Comparison of ENCODE assay signal across 26 cellular contexts in the genomic region with DNA sequence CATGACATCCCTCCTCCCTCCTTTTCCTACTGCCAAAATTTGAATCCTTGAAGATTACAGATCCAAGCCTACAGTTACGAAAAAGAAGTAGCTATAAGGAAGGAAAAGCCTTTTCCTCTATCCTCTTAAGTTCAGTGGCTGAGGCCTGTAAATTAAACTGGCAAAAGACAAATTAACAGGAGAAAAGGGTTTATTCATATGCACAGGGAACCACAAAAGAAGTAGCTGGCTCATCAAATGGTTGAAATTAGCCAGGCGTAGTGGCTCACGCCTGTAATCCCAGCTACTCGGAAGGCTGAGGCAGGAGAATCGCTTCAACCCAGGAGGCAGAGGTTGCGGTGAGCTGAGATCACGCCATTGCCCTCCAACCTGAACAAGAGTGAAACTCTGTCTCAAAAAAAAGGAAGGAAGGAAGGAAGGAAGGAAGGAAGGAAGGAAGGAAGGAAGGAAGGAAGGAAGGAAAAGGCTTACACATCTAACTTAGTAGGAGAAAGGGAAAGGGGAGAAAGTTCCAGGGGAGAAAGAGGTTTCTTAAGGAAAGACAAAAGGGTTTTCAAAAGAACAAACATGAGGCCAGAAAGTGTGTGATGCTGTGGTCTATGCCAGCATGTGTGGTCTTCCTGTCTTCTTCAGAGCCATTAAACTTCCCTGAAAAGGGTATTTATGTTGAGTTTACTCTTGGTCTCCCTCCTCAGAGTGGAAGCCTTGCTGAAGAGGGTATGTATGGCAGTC. TPM values are rescaled to one million over a fixed set of nuclear protein-coding genes. Genes with fewer than 3 reads are reported as not detected.
DNase-seq lines count a peak whose midpoint lies in the region; ATAC-seq and TF ChIP-seq lines count a peak whose summit lies in the region.
"Had no signal": no experiment of that assay in that cellular context is flagged by ENCODE, and none has a peak within 500 bp of the region (broad histone marks: within the 10 kb centered on the region; RNA-seq: fewer than 3 reads in every experiment).

No MANE protein-coding gene starts in this region.

- no peaks in the 10 kb centered on the region for H3K79me2 ChIP-seq in neural progenitor cell (ENCODE audit: low read depth)

- H3K27ac Mint-ChIP-seq in activated T-helper 17 cell treated with anti-CD3 and anti-CD28 coated beads, Interleukin-2, amount 50 U/mL, for 72 hours, result peak overlapping the region; percentile 76
- no peak overlapping the region for H3K27ac Mint-ChIP-seq in neural progenitor cell

- DNase-seq in ELF-1 (ENCODE audit: low read depth, low spot score) (peak; percentile 47), neural progenitor cell (ENCODE audit: low spot score) (no peak), HT-29 (ENCODE audit: low spot score) (no peak), GOT3 (lab: John Stamatoyannopoulos, UW) (no peak), LoVo (ENCODE audit: low spot score) (no peak)
- no peak for DNase-seq in stimulated activated CD4-positive, alpha-beta T cell treated with anti-CD3 and anti-CD28 coated beads, Interleukin-1b, Interleukin-23, amount 100 ng/mL, for 48 hours
- DNase-seq: BE2C; Caco-2; CD4-positive, alpha-beta memory T cell; DMS 273 treated with DMSO at 0.1 percent for 48 hours; DMS79 treated with DMSO at 0.1 percent for 48 hours; IMR-90; MV-4-11; NCI-H1105 treated with DMSO at 0.1 percent for 48 hours; NCI-H2029 treated with DMSO at 0.1 percent for 48 hours; NCI-H345; NCI-H524; NCI-H774; NK-92 treated with Interleukin-12 subunit alpha and Interleukin-12 subunit beta, amount 100 ng/mL, for 24 hours; Peyer's patch; T-cell had no signal

- peak overlapping the region; percentile 37 for H3K27ac ChIP-seq in HUES48 (ENCODE audit: low read depth, low read length)
- H3K27ac ChIP-seq in neural progenitor cell, result no peak overlapping the region
- H3K27ac ChIP-seq: KMS-11, Peyer's patch had no signal

- H3K27me3 ChIP-seq in HUES48 (ENCODE audit: control insufficient read depth, insufficient read depth, low read length) (no peaks in the 10 kb centered on the region), neural progenitor cell (no peaks in the 10 kb centered on the region)
- H3K27me3 ChIP-seq: BE2C, Peyer's patch had no signal

- H3K4me3 ChIP-seq in HUES48 (ENCODE audit: low read depth, low read length), result no peak overlapping the region
- H3K4me3 ChIP-seq in neural progenitor cell, result no peak overlapping the region
- H3K4me3 ChIP-seq: A549, Peyer's patch had no signal

- H3K27me3 Mint-ChIP-seq in activated T-helper 17 cell treated with anti-CD3 and anti-CD28 coated beads, Interleukin-2, amount 50 U/mL, for 72 hours, result no peaks in the 10 kb centered on the region
- peaks cover 5% of the 10 kb centered on the region for H3K27me3 Mint-ChIP-seq in neural progenitor cell (ENCODE audit: insufficient read depth, low read depth)
- H3K27me3 Mint-ChIP-seq: CD4-positive, alpha-beta memory T cell; T-cell had no signal

- no peaks in the 10 kb centered on the region for H4K20me1 ChIP-seq in neural progenitor cell (ENCODE audit: low read depth)

- ATAC-seq in activated T-helper 17 cell treated with anti-CD3 and anti-CD28 coated beads, Interleukin-2, amount 50 U/mL, for 72 hours (replicated peaks), result no peak
- ATAC-seq: A549, T-cell had no signal

- H3K4me1 ChIP-seq in HUES48 (ENCODE audit: control insufficient read depth, insufficient read depth, low read length) (peaks cover 47% of the 10 kb centered on the region), neural progenitor cell (peaks cover 11% of the 10 kb centered on the region)
- H3K4me1 ChIP-seq: BE2C had no signal

- peak overlapping the region; percentile 9; the same call in 1 of the 2 replicates for H3K9ac ChIP-seq in HUES48 (ENCODE audit: low read depth, low read length)
- no peak overlapping the region for H3K9ac ChIP-seq in neural progenitor cell
- H3K9ac ChIP-seq: KMS-11 had no signal

- peaks cover 19% of the 10 kb centered on the region for H3F3A ChIP-seq in neural progenitor cell (ENCODE audit: low read depth)

- H2AFZ ChIP-seq in neural progenitor cell (replicated peaks), result peak overlapping the region; percentile 76

- no peak overlapping the region for H3K4me2 ChIP-seq in neural progenitor cell
- H3K4me2 ChIP-seq: A549, KMS-11 had no signal

- H3K4me1 Mint-ChIP-seq in activated T-helper 17 cell treated with anti-CD3 and anti-CD28 coated beads, Interleukin-2, amount 50 U/mL, for 72 hours, result peaks cover 11% of the 10 kb centered on the region
- peaks cover 11% of the 10 kb centered on the region for H3K4me1 Mint-ChIP-seq in neural progenitor cell

- H3K9me3 ChIP-seq in HUES48 (ENCODE audit: control insufficient read depth, insufficient read depth, low read length) (no peaks in the 10 kb centered on the region), neural progenitor cell (ENCODE audit: low read depth) (no peaks in the 10 kb centered on the region)
- H3K9me3 ChIP-seq: A549, BE2C, Caco-2, Peyer's patch had no signal

- H3K4me3 Mint-ChIP-seq in activated T-helper 17 cell treated with anti-CD3 and anti-CD28 coated beads, Interleukin-2, amount 50 U/mL, for 72 hours, result no peak overlapping the region
- H3K4me3 Mint-ChIP-seq in neural progenitor cell, result no peak overlapping the region
- H3K4me3 Mint-ChIP-seq: T-cell had no signal

- no peaks in the 10 kb centered on the region for H3K36me3 Mint-ChIP-seq in activated T-helper 17 cell treated with anti-CD3 and anti-CD28 coated beads, Interleukin-2, amount 50 U/mL, for 72 hours (ENCODE audit: low read depth)
- H3K36me3 Mint-ChIP-seq in neural progenitor cell, result no peaks in the 10 kb centered on the region
- H3K36me3 Mint-ChIP-seq: T-cell had no signal

- H3K9me3 Mint-ChIP-seq in activated T-helper 17 cell treated with anti-CD3 and anti-CD28 coated beads, Interleukin-2, amount 50 U/mL, for 72 hours, result no peaks in the 10 kb centered on the region
- no peaks in the 10 kb centered on the region for H3K9me3 Mint-ChIP-seq in neural progenitor cell
- H3K9me3 Mint-ChIP-seq: CD4-positive, alpha-beta memory T cell; T-cell had no signal

- no peak for TF ChIP-seq CTCF in neural progenitor cell (IDR thresholded peaks at IDR 0.05)

- H3K36me3 ChIP-seq in HUES48 (ENCODE audit: control insufficient read depth, insufficient read depth, low read length) (no peaks in the 10 kb centered on the region), neural progenitor cell (no peaks in the 10 kb centered on the region)
- H3K36me3 ChIP-seq: BE2C, Peyer's patch had no signal

RNA-seq across cellular contexts. Expression of a gene that starts 5.1 kb away (rescaled TPM):
- 10 to 100 TPM; 12.9 to 15.2 TPM for total RNA-seq in activated T-helper 17 cell treated with anti-CD3 and anti-CD28 coated beads, Interleukin-2, amount 50 U/mL, for 72 hours
- total RNA-seq in neural progenitor cell (ENCODE audit: low replicate concordance), result 9.4 and 11.3 TPM in 2 replicates
- 3.1 and 4.4 TPM in 2 replicates for total RNA-seq in HT-29 (2014; rRNA removed; shearing (Covaris generic))

RNA-seq across cellular contexts. Expression of a gene that starts 33.7 kb away (rescaled TPM):
- total RNA-seq in activated T-helper 17 cell treated with anti-CD3 and anti-CD28 coated beads, Interleukin-2, amount 50 U/mL, for 72 hours, result 10 to 100 TPM; 46.1 to 62.5 TPM
- total RNA-seq in neural progenitor cell (ENCODE audit: low replicate concordance), result 38.5 and 64.9 TPM in 2 replicates
- 0.15 and 0.21 TPM in 2 replicates for total RNA-seq in HT-29 (2014; rRNA removed; shearing (Covaris generic))

RNA-seq across cellular contexts. Expression of a gene that starts 55.6 kb away (rescaled TPM):
- 1 to 10 TPM in 1 of 2 donors, under 1 TPM in 1; 0.58 to 1.3 TPM for total RNA-seq in activated T-helper 17 cell treated with anti-CD3 and anti-CD28 coated beads, Interleukin-2, amount 50 U/mL, for 72 hours
- 0.56 TPM in 2 replicates for total RNA-seq in neural progenitor cell (ENCODE audit: low replicate concordance)
- 0.25 TPM in 1 of 2 replicates, not detected in the other for total RNA-seq in HT-29 (2014; rRNA removed; shearing (Covaris generic))
- total RNA-seq: G401 had no signal

Comparison
In these comparisons a context has a peak if more than half of its experiments do, and no peak if none do; other contexts are left out.
1. RNA of a gene that starts 33.7 kb away (total RNA-seq): 46.1 to 62.5 TPM in activated T-helper 17 cell treated with anti-CD3 and anti-CD28 coated beads, Interleukin-2, amount 50 U/mL, for 72 hours and 38.5 to 64.9 TPM in neural progenitor cell; 0.15 to 0.21 TPM in HT-29; every median in the first group is over 10 times any median in the second.